24 cellular contexts compared by ENCODE assay signal in genomic region chr4:103030791-103031190, GRCh38. TPM values are rescaled to one million over a fixed set of nuclear protein-coding genes. Genes with fewer than 3 reads are reported as not detected.
"Had no signal": no experiment of that assay in that cellular context is flagged by ENCODE, and none has a peak within 500 bp of the region (broad histone marks: within the 10 kb centered on the region; RNA-seq: fewer than 3 reads in every experiment).

No MANE protein-coding gene starts in this region.

- H3K36me3 ChIP-seq: colonic mucosa, gastrocnemius medialis had no signal

- DNase-seq: colonic mucosa; cortex of kidney; dermis blood vessel endothelial cell; dorsolateral prefrontal cortex; effector CD4-positive, alpha-beta T cell; effector CD8-positive, alpha-beta T cell; effector memory CD4-positive, alpha-beta T cell; effector memory CD8-positive, alpha-beta T cell; endodermal cell; erythroblast; esophagus squamous epithelium; foreskin fibroblast; foreskin keratinocyte; foreskin melanocyte; gastrocnemius medialis; glutamatergic neuron; head of caudate nucleus; heart left ventricle; heart right ventricle had no signal

- H3K27me3 ChIP-seq: colonic mucosa, dorsolateral prefrontal cortex, esophagus muscularis mucosa, esophagus squamous epithelium, foreskin keratinocyte, gastrocnemius medialis, gastroesophageal sphincter, heart left ventricle, heart right ventricle had no signal

- H3K27ac ChIP-seq: colonic mucosa, coronary artery, dorsolateral prefrontal cortex, epithelial cell of prostate, esophagus muscularis mucosa, esophagus squamous epithelium, foreskin keratinocyte, gastrocnemius medialis, gastroesophageal sphincter, heart left ventricle, heart right ventricle had no signal

- ATAC-seq: effector memory CD8-positive, alpha-beta T cell; esophagus mucosa; foreskin keratinocyte; gastrocnemius medialis; gastroesophageal sphincter; heart left ventricle; heart right ventricle had no signal

- H3K4me1 ChIP-seq: colonic mucosa, esophagus muscularis mucosa, esophagus squamous epithelium, foreskin keratinocyte, gastrocnemius medialis, gastroesophageal sphincter, heart left ventricle, heart right ventricle had no signal

- H3K9me3 ChIP-seq: colonic mucosa, esophagus muscularis mucosa, esophagus squamous epithelium, gastrocnemius medialis, gastroesophageal sphincter had no signal

- H3K4me3 ChIP-seq: colonic mucosa, coronary artery, dorsolateral prefrontal cortex, esophagus muscularis mucosa, esophagus squamous epithelium, gastrocnemius medialis, gastroesophageal sphincter, heart left ventricle, heart right ventricle had no signal

RNA-seq across cellular contexts. Expression of gene SLC9B1, which starts 11.3 kb away (rescaled TPM):
- total RNA-seq: colonic mucosa, dermis blood vessel endothelial cell, gastrocnemius medialis had no signal
